Comparison of ENCODE assay signal across 21 cellular contexts in the genomic region with DNA sequence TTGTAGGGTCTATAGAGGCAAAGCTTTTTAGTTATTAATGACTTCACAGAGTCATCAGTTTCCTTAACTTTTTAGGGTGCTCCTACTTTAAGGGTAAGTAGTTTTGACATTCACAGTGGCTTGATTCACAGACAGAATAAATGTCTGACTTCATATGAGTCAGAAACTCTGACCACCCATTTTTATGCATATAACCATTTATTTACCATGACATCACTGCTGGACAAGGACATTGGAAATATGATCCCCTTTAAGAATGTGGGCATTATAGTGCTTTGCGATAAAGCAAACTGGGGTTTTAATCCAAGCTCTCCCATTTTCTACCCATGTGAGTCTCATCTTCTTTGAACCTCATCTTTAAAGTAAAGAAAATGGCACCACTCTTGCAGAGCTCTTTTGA.
DNase-seq lines count a peak whose midpoint lies in the region; ATAC-seq and TF ChIP-seq lines count a peak whose summit lies in the region.
"Had no signal": no experiment of that assay in that cellular context is flagged by ENCODE, and none has a peak within 500 bp of the region (broad histone marks: within the 10 kb centered on the region; RNA-seq: fewer than 3 reads in every experiment).

No MANE protein-coding gene starts in this region.

- H3K27me3 Mint-ChIP-seq in WTC11 (ENCODE audit: low read depth), result no peaks in the 10 kb centered on the region
- H3K27me3 Mint-ChIP-seq: naive thymus-derived CD4-positive, alpha-beta T cell had no signal

- no peak overlapping the region for H3K23ac ChIP-seq in IMR-90 (ENCODE audit: low read depth, low read length)

- CTCF ChIA-PET in IMR-90 (lab: Yijun Ruan, JAX), result interaction anchor here (1.0 to 1.1 kb wide), 2 partner anchors 15 kb away, joined by 3 read pairs; no protein-coding TSS in a partner anchor
- CTCF ChIA-PET in WTC11 (lab: Charles Lee), result interaction anchor here (1.4 kb wide), 1 partner anchor 538 kb away, joined by 3 read pairs; no protein-coding TSS in a partner anchor

- no peak overlapping the region for H3K56ac ChIP-seq in IMR-90 (ENCODE audit: extremely low read depth, insufficient read depth, low read length)

- H3K4me2 ChIP-seq in IMR-90 (ENCODE audit: low read depth, low read length), result no peak overlapping the region

- DNase-seq in EH (ENCODE audit: low read depth), result peak; percentile 19
- peak; percentile 24 for DNase-seq in IMR-90
- DNase-seq in astrocyte of the spinal cord (ENCODE audit: low read depth, low spot score), result peak; percentile 72
- DNase-seq in kidney epithelial cell (ENCODE audit: low read depth), result peak; percentile 5
- no peak for DNase-seq in activated CD4-positive, CD25-positive, alpha-beta regulatory T cell treated with anti-CD3 and anti-CD28 coated beads, Interleukin-2, amount 50 U/mL, for 72 hours
- DNase-seq in NCI-H526 treated with DMSO at 0.1 percent for 48 hours (lab: John Stamatoyannopoulos, UW), result no peak
- DNase-seq in germinal center (ENCODE audit: low spot score), result no peak
- no peak for DNase-seq in WTC11 (ENCODE audit: low spot score)
- DNase-seq: activated CD4-positive, alpha-beta T cell treated with anti-CD3 and anti-CD28 coated beads for 1 hour; AML-193; Caco-2; head of caudate nucleus; KG1; naive thymus-derived CD4-positive, alpha-beta T cell; NCI-H1092 treated with DMSO at 0.1 percent for 48 hours; SHP77 treated with DMSO at 0.1 percent for 48 hours had no signal

- H2AK9ac ChIP-seq in IMR-90 (replicated peaks; ENCODE audit: low read depth, low read length, poor library complexity), result no peak overlapping the region

- no peak overlapping the region for H3K27ac ChIP-seq in IMR-90 (ENCODE audit: insufficient read depth, low read length)
- H3K27ac ChIP-seq: parathyroid adenoma, skin epidermis, suprapubic skin had no signal

- H3K9me3 ChIP-seq in IMR-90 (ENCODE audit: control insufficient read depth, insufficient read depth, low read length), result no peaks in the 10 kb centered on the region
- H3K9me3 ChIP-seq: Caco-2, suprapubic skin had no signal

- H4K8ac ChIP-seq in IMR-90 (ENCODE audit: low read depth in 2 of 2, low read length in 2 of 2), result no peak overlapping the region

- H2BK20ac ChIP-seq in IMR-90 (ENCODE audit: low read depth, low read length), result no peak overlapping the region

- H3K4me3 Mint-ChIP-seq in WTC11, result no peak overlapping the region
- H3K4me3 Mint-ChIP-seq: memory B cell; naive thymus-derived CD4-positive, alpha-beta T cell had no signal

- ATAC-seq in IMR-90 (ENCODE audit: low read depth), result no peak
- ATAC-seq in WTC11, result no peak
- ATAC-seq: naive thymus-derived CD4-positive, alpha-beta T cell had no signal

- WGBS in IMR-90 (ENCODE audit: extremely low coverage in 2 of 2, insufficient read length in 1 of 2), 2 experiments, result no CpG with 5 or more reads among the region's 1 CpG

- H2BK5ac ChIP-seq in IMR-90 (ENCODE audit: low read depth, low read length, poor library complexity, severe bottlenecking), result no peak overlapping the region

- no peak for TF ChIP-seq POLR2A in IMR-90 (IDR thresholded peaks at IDR 0.05; ENCODE audit: low read depth, low read length)

- no peak overlapping the region for H2AK5ac ChIP-seq in IMR-90 (ENCODE audit: low read depth, low read length)

- POLR2A ChIA-PET in IMR-90 (lab: Charles Lee; ENCODE audit: unreplicated experiment), result no interaction called here
- POLR2A ChIA-PET in WTC11 (lab: Charles Lee), result no interaction called here

- intact Hi-C loops in IMR-90 (cut with micrococcal nuclease), result no loop called here

- no peaks in the 10 kb centered on the region for H3K79me1 ChIP-seq in IMR-90 (ENCODE audit: low read depth in 1 of 2, low read length in 2 of 2)

- no peak for TF ChIP-seq RAD21 in IMR-90 (IDR thresholded peaks at IDR 0.05; ENCODE audit: low read length)

- H4K20me1 ChIP-seq in IMR-90 (ENCODE audit: insufficient read depth, low read length), result no peaks in the 10 kb centered on the region

- H3K9me3 Mint-ChIP-seq in WTC11, result no peaks in the 10 kb centered on the region
- H3K9me3 Mint-ChIP-seq: activated T-helper 2 cell treated with anti-CD3 and anti-CD28 coated beads, Interferon-gamma antibody, Interleukin-2, Interleukin-4, amounts not matched to agents 10 μg/mL and 5 μg/mL and 100 μg/mL, durations not matched to agents 14 hours and 24 hours and 36 hours; memory B cell had no signal

- H3K27me3 ChIP-seq in IMR-90 (ENCODE audit: control insufficient read depth, insufficient read depth, low read length), result no peaks in the 10 kb centered on the region
- no peaks in the 10 kb centered on the region for H3K27me3 ChIP-seq in kidney epithelial cell (ENCODE audit: control insufficient read depth, insufficient read depth, low read length)
- H3K27me3 ChIP-seq: suprapubic skin had no signal

- no peaks in the 10 kb centered on the region for H3K36me3 Mint-ChIP-seq in WTC11
- H3K36me3 Mint-ChIP-seq: memory B cell; naive thymus-derived CD4-positive, alpha-beta T cell had no signal

- H3K4me3 ChIP-seq in IMR-90 (ENCODE audit: insufficient read depth, low read depth, low read length) (no peak overlapping the region), astrocyte of the spinal cord (ENCODE audit: low read depth, low read length) (no peak overlapping the region), kidney epithelial cell (ENCODE audit: low read depth, low read length) (no peak overlapping the region)
- H3K4me3 ChIP-seq: skin epidermis, suprapubic skin had no signal

- H3K18ac ChIP-seq in IMR-90 (ENCODE audit: low read depth, low read length), result no peak overlapping the region

- dilution Hi-C loops in IMR-90 (cut with HindIII; ENCODE audit: low sequenced_read_pairs, unreplicated experiment), result no loop called here

- TF ChIP-seq CTCF in IMR-90 (conservative IDR thresholded peaks at IDR 0.05; ENCODE audit: low read depth, low read length) (no peak), astrocyte of the spinal cord (IDR thresholded peaks at IDR 0.05; ENCODE audit: low read depth, low read length) (no peak), kidney epithelial cell (IDR thresholded peaks at IDR 0.05; ENCODE audit: insufficient read depth, low read length, poor library complexity, severe bottlenecking) (no peak), WTC11 (IDR thresholded peaks at IDR 0.05) (no peak)

- H2BK15ac ChIP-seq in IMR-90 (ENCODE audit: low read depth, low read length), result no peak overlapping the region

- H2AFZ ChIP-seq in IMR-90 (replicated peaks; ENCODE audit: low read length, poor library complexity), result no peak overlapping the region
- H2AFZ ChIP-seq: parathyroid adenoma had no signal

- no peak overlapping the region for H3K9ac ChIP-seq in IMR-90 (ENCODE audit: low read depth, low read length)
- H3K9ac ChIP-seq: parathyroid adenoma had no signal

- H2BK120ac ChIP-seq in IMR-90 (ENCODE audit: low read depth, low read length), result no peak overlapping the region

- H3K4me1 ChIP-seq in IMR-90 (ENCODE audit: control insufficient read depth, insufficient read depth, low read length), result no peaks in the 10 kb centered on the region
- H3K4me1 ChIP-seq: Caco-2, parathyroid adenoma, suprapubic skin had no signal

- no peak overlapping the region for H4K91ac ChIP-seq in IMR-90 (ENCODE audit: insufficient read depth, low read depth, low read length)

- no peaks in the 10 kb centered on the region for H3K36me3 ChIP-seq in IMR-90 (ENCODE audit: control insufficient read depth, insufficient read depth, low read length)
- H3K36me3 ChIP-seq in kidney epithelial cell (ENCODE audit: control insufficient read depth, insufficient read depth, low read length), result no peaks in the 10 kb centered on the region
- H3K36me3 ChIP-seq: suprapubic skin had no signal

- in situ Hi-C loops in IMR-90 (cut with MboI; ENCODE audit: low sequenced_read_pairs) (no loop called here), astrocyte of the spinal cord (cut with HindIII; ENCODE audit: low sequenced_read_pairs) (no loop called here)

- H3K14ac ChIP-seq in IMR-90 (replicated peaks; ENCODE audit: low read depth, low read length), result no peak overlapping the region

- no peak overlapping the region for H3K27ac Mint-ChIP-seq in WTC11
- H3K27ac Mint-ChIP-seq: activated T-helper 2 cell treated with anti-CD3 and anti-CD28 coated beads, Interferon-gamma antibody, Interleukin-2, Interleukin-4, amounts not matched to agents 10 μg/mL and 5 μg/mL and 100 μg/mL, durations not matched to agents 14 hours and 24 hours and 36 hours; memory B cell; naive thymus-derived CD4-positive, alpha-beta T cell had no signal

- H3K9me1 ChIP-seq in IMR-90 (ENCODE audit: insufficient read depth, low read length), result no peaks in the 10 kb centered on the region; the same call in 1 of the 2 replicates

- H3K4me1 Mint-ChIP-seq in WTC11, result peaks cover 13% of the 10 kb centered on the region
- H3K4me1 Mint-ChIP-seq: memory B cell; naive thymus-derived CD4-positive, alpha-beta T cell had no signal

- no peak overlapping the region for H4K5ac ChIP-seq in IMR-90 (ENCODE audit: low read depth, low read length)

- BruUV-seq in IMR-90 (replicated peaks; lab: Mats Ljungman, UMichigan), result no TSS peak

- H3K4ac ChIP-seq in IMR-90 (ENCODE audit: low read depth, low read length), result no peak overlapping the region

TF ChIP-seq in IMR-90, 13 proteins besides CTCF, POLR2A, EP300 and RAD21 (continues in another document):
- no peak for TF ChIP-seq RCOR1 (IDR thresholded peaks at IDR 0.05; ENCODE audit: insufficient replicate concordance, low read length)
- TF ChIP-seq, protein P1, sequence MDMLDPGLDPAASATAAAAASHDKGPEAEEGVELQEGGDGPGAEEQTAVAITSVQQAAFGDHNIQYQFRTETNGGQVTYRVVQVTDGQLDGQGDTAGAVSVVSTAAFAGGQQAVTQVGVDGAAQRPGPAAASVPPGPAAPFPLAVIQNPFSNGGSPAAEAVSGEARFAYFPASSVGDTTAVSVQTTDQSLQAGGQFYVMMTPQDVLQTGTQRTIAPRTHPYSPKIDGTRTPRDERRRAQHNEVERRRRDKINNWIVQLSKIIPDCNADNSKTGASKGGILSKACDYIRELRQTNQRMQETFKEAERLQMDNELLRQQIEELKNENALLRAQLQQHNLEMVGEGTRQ (IDR thresholded peaks at IDR 0.05; ENCODE audit: low read depth, low read length), result no peak
- no peak for TF ChIP-seq MAFK (IDR thresholded peaks at IDR 0.05; ENCODE audit: low read depth, low read length)
- TF ChIP-seq SMC3 (IDR thresholded peaks at IDR 0.05; ENCODE audit: low read depth, low read length), result no peak

TF ChIP-seq in WTC11, 78 proteins besides CTCF, POLR2A, EP300 and RAD21:
- TF ChIP-seq NR2C2 (CRISPR knock-in tag; IDR thresholded peaks at IDR 0.05) (no peak), NR1H2 (CRISPR knock-in tag; IDR thresholded peaks at IDR 0.05) (no peak)

Comparison
In these comparisons a context has a peak if more than half of its experiments do, and no peak if none do; other contexts are left out.
1. DNase-seq: peak in EH (single experiment), IMR-90 (single experiment), astrocyte of the spinal cord (single experiment) and kidney epithelial cell (single experiment); none in activated CD4-positive, CD25-positive, alpha-beta regulatory T cell treated with anti-CD3 and anti-CD28 coated beads, Interleukin-2, amount 50 U/mL, for 72 hours (single experiment), NCI-H526 treated with DMSO at 0.1 percent for 48 hours (single experiment), germinal center (single experiment) and WTC11 (single experiment).